Comparison of ENCODE assay signal across 8 cellular contexts in genomic region chr6:149235130-149235561, GRCh38.
DNase-seq lines count a peak whose midpoint lies in the region; ATAC-seq lines count a peak whose summit lies in the region.

No MANE protein-coding gene starts in this region.

- DNase-seq in stimulated activated naive CD8-positive, alpha-beta T cell treated with anti-CD3 and anti-CD28 coated beads, Interleukin-15, Interleukin-2, amounts not matched to agents 100 U/mL and 50 U/mL, for 24 hours: no peak
- DNase-seq in NCI-H1105 (lab: John Stamatoyannopoulos, UW) (peak; percentile 61), mucosa of gallbladder (ENCODE audit: low spot score) (peak; percentile 43), mesenteric fat pad (ENCODE audit: low spot score) (no peak), activated gamma-delta T cell (lab: John Stamatoyannopoulos, UW) (no peak)
- no peak for DNase-seq in activated naive CD8-positive, alpha-beta T cell treated with anti-CD3 and anti-CD28 coated beads, Interleukin-2, amount 50 U/mL, for 24 hours

- H3K36me3 Mint-ChIP-seq in stimulated activated naive CD8-positive, alpha-beta T cell treated with anti-CD3 and anti-CD28 coated beads, Interleukin-15, Interleukin-2, amounts not matched to agents 100 ng/mL and 50 ng/mL, for 24 hours (ENCODE audit: low read depth): peaks cover 12% of the 10 kb centered on the region
- peaks cover 7% of the 10 kb centered on the region for H3K36me3 Mint-ChIP-seq in activated naive CD8-positive, alpha-beta T cell treated with anti-CD3 and anti-CD28 coated beads, Interleukin-2, amount 50 U/mL, for 24 hours (ENCODE audit: low read depth)

- H3K9me3 Mint-ChIP-seq in stimulated activated naive CD8-positive, alpha-beta T cell treated with anti-CD3 and anti-CD28 coated beads, Interleukin-15, Interleukin-2, amounts not matched to agents 100 ng/mL and 50 ng/mL, for 24 hours: peaks cover 26% of the 10 kb centered on the region
- H3K9me3 Mint-ChIP-seq in activated naive CD8-positive, alpha-beta T cell treated with anti-CD3 and anti-CD28 coated beads, Interleukin-2, amount 50 U/mL, for 24 hours: peaks cover 16% of the 10 kb centered on the region

- H3K27ac Mint-ChIP-seq in stimulated activated naive CD8-positive, alpha-beta T cell treated with anti-CD3 and anti-CD28 coated beads, Interleukin-15, Interleukin-2, amounts not matched to agents 100 ng/mL and 50 ng/mL, for 24 hours: peak overlapping the region; percentile 95
- peak overlapping the region; percentile 98 for H3K27ac Mint-ChIP-seq in activated naive CD8-positive, alpha-beta T cell treated with anti-CD3 and anti-CD28 coated beads, Interleukin-2, amount 50 U/mL, for 24 hours

- no peak for ATAC-seq in stimulated activated naive CD8-positive, alpha-beta T cell treated with anti-CD3 and anti-CD28 coated beads, Interleukin-15, Interleukin-2, amounts not matched to agents 100 U/mL and 50 U/mL, for 24 hours
- ATAC-seq in HG02642 (IDR thresholded peaks at IDR 0.05; ENCODE audit: poor library complexity, unreplicated experiment): peak; percentile 84
- ATAC-seq in activated naive CD8-positive, alpha-beta T cell treated with anti-CD3 and anti-CD28 coated beads, Interleukin-2, amount 50 U/mL, for 24 hours: no peak

- H3K4me3 Mint-ChIP-seq in stimulated activated naive CD8-positive, alpha-beta T cell treated with anti-CD3 and anti-CD28 coated beads, Interleukin-15, Interleukin-2, amounts not matched to agents 100 ng/mL and 50 ng/mL, for 24 hours: peak overlapping the region; percentile 64
- peak overlapping the region; percentile 73 for H3K4me3 Mint-ChIP-seq in activated naive CD8-positive, alpha-beta T cell treated with anti-CD3 and anti-CD28 coated beads, Interleukin-2, amount 50 U/mL, for 24 hours

- no peaks in the 10 kb centered on the region for H3K27me3 Mint-ChIP-seq in stimulated activated naive CD8-positive, alpha-beta T cell treated with anti-CD3 and anti-CD28 coated beads, Interleukin-15, Interleukin-2, amounts not matched to agents 100 ng/mL and 50 ng/mL, for 24 hours
- no peaks in the 10 kb centered on the region for H3K27me3 Mint-ChIP-seq in activated naive CD8-positive, alpha-beta T cell treated with anti-CD3 and anti-CD28 coated beads, Interleukin-2, amount 50 U/mL, for 24 hours

- peaks cover 58% of the 10 kb centered on the region for H3K4me1 Mint-ChIP-seq in stimulated activated naive CD8-positive, alpha-beta T cell treated with anti-CD3 and anti-CD28 coated beads, Interleukin-15, Interleukin-2, amounts not matched to agents 100 ng/mL and 50 ng/mL, for 24 hours (ENCODE audit: low read depth)
- H3K4me1 Mint-ChIP-seq in activated naive CD8-positive, alpha-beta T cell treated with anti-CD3 and anti-CD28 coated beads, Interleukin-2, amount 50 U/mL, for 24 hours: peaks cover 57% of the 10 kb centered on the region

Comparison
In these comparisons a context has a peak if more than half of its experiments do, and no peak if none do; other contexts are left out.
1. DNase-seq: peak in NCI-H1105 (single experiment) and mucosa of gallbladder (single experiment); none in stimulated activated naive CD8-positive, alpha-beta T cell treated with anti-CD3 and anti-CD28 coated beads, Interleukin-15, Interleukin-2, amounts not matched to agents 100 U/mL and 50 U/mL, for 24 hours (single experiment), activated naive CD8-positive, alpha-beta T cell treated with anti-CD3 and anti-CD28 coated beads, Interleukin-2, amount 50 U/mL, for 24 hours (single experiment), mesenteric fat pad (single experiment) and activated gamma-delta T cell (single experiment).